ENCODE assay signal across 12 cellular contexts in genomic region chr1:112344754-112345423, GRCh38. TPM values are rescaled to one million over a fixed set of nuclear protein-coding genes. Genes with fewer than 3 reads are reported as not detected.
DNase-seq lines count a peak whose midpoint lies in the region; ATAC-seq lines count a peak whose summit lies in the region.
"Had no signal": no experiment of that assay in that cellular context is flagged by ENCODE, and none has a peak within 500 bp of the region (broad histone marks: within the 10 kb centered on the region; RNA-seq: fewer than 3 reads in every experiment).

No MANE protein-coding gene starts in this region.

- ATAC-seq in HG02970 (IDR thresholded peaks at IDR 0.05; ENCODE audit: low FRiP score, unreplicated experiment), result no peak
- ATAC-seq: upper lobe of right lung had no signal

- peak overlapping the region; percentile 5; the same call in 1 of the 2 replicates for H3K4me3 ChIP-seq in Jurkat, Clone E6-1 (ENCODE audit: low read length)
- H3K4me3 ChIP-seq: upper lobe of right lung had no signal

- H3K4me1 Mint-ChIP-seq in stimulated activated naive CD8-positive, alpha-beta T cell treated with anti-CD3 and anti-CD28 coated beads, Interleukin-15, Interleukin-2, amounts not matched to agents 100 ng/mL and 50 ng/mL, for 24 hours (ENCODE audit: low read depth), result peaks cover 11% of the 10 kb centered on the region

- peak; percentile 22 for DNase-seq in activated T-cell treated with anti-CD3 and anti-CD28 coated beads, Interleukin-2, amount 50 U/mL, for 1 hour
- no peak for DNase-seq in activated T-cell treated with anti-CD3 and anti-CD28 coated beads, Interleukin-2, amount 50 U/mL, for 48 hours
- peak; percentile 92 for DNase-seq in Jurkat, Clone E6-1 (ENCODE audit: low read depth, low spot score)
- peak; percentile 22 for DNase-seq in astrocyte of the hippocampus (ENCODE audit: low read depth, low spot score)
- no peak for DNase-seq in NOMO-1 treated with dmso at 0.1 percent for 144 hours (lab: John Stamatoyannopoulos, UW; ENCODE audit: unreplicated experiment)
- no peak for DNase-seq in SHP77 treated with DMSO at 0.1 percent for 48 hours (lab: John Stamatoyannopoulos, UW)
- DNase-seq: IMR-90, NCI-H510A treated with DMSO at 0.1 percent for 48 hours, RPMI8226, upper lobe of right lung had no signal

- peak overlapping the region; percentile 9 for H3K27ac Mint-ChIP-seq in stimulated activated naive CD8-positive, alpha-beta T cell treated with anti-CD3 and anti-CD28 coated beads, Interleukin-15, Interleukin-2, amounts not matched to agents 100 ng/mL and 50 ng/mL, for 24 hours

- no peaks in the 10 kb centered on the region for H3K36me3 Mint-ChIP-seq in stimulated activated naive CD8-positive, alpha-beta T cell treated with anti-CD3 and anti-CD28 coated beads, Interleukin-15, Interleukin-2, amounts not matched to agents 100 ng/mL and 50 ng/mL, for 24 hours (ENCODE audit: low read depth)

- no peaks in the 10 kb centered on the region for H3K27me3 Mint-ChIP-seq in stimulated activated naive CD8-positive, alpha-beta T cell treated with anti-CD3 and anti-CD28 coated beads, Interleukin-15, Interleukin-2, amounts not matched to agents 100 ng/mL and 50 ng/mL, for 24 hours

- no peak overlapping the region for H3K4me3 Mint-ChIP-seq in stimulated activated naive CD8-positive, alpha-beta T cell treated with anti-CD3 and anti-CD28 coated beads, Interleukin-15, Interleukin-2, amounts not matched to agents 100 ng/mL and 50 ng/mL, for 24 hours

- no peaks in the 10 kb centered on the region for H3K9me3 Mint-ChIP-seq in stimulated activated naive CD8-positive, alpha-beta T cell treated with anti-CD3 and anti-CD28 coated beads, Interleukin-15, Interleukin-2, amounts not matched to agents 100 ng/mL and 50 ng/mL, for 24 hours

RNA-seq across cellular contexts. Expression of gene CTTNBP2NL, which starts 51.1 kb away (rescaled TPM):
- 4.0 TPM for polyA plus RNA-seq in Jurkat, Clone E6-1 (2012; ENCODE audit: insufficient read depth, insufficient read length)

Comparison
In these comparisons a context has a peak if more than half of its experiments do, and no peak if none do; other contexts are left out.
1. DNase-seq: peak in activated T-cell treated with anti-CD3 and anti-CD28 coated beads, Interleukin-2, amount 50 U/mL, for 1 hour (single experiment), Jurkat, Clone E6-1 (single experiment) and astrocyte of the hippocampus (single experiment); none in activated T-cell treated with anti-CD3 and anti-CD28 coated beads, Interleukin-2, amount 50 U/mL, for 48 hours (0 of 2), NOMO-1 treated with dmso at 0.1 percent for 144 hours (single experiment) and SHP77 treated with DMSO at 0.1 percent for 48 hours (single experiment).